Comparison of ENCODE assay signal across 20 cellular contexts in genomic region chr13:95437561-95437960, GRCh38.
"Had no signal": no experiment of that assay in that cellular context is flagged by ENCODE, and none has a peak within 500 bp of the region (broad histone marks: within the 10 kb centered on the region; RNA-seq: fewer than 3 reads in every experiment).

No MANE protein-coding gene starts in this region.

- DNase-seq: activated CD4-positive, alpha-beta memory T cell treated with anti-CD3 and anti-CD28 coated beads, Interleukin-2, amount 10 ng/mL, durations not matched to agents 7 days and 5 days; activated CD4-positive, alpha-beta T cell treated with anti-CD3 and anti-CD28 coated beads for 48 hours; activated CD4-positive, CD25-positive, alpha-beta regulatory T cell; activated naive CD4-positive, alpha-beta T cell treated with Interleukin-2 at 50 U/mL for 16 hours; activated naive CD8-positive, alpha-beta T cell treated with anti-CD3 and anti-CD28 coated beads, Interleukin-2, amount 10 ng/mL, durations not matched to agents 7 days and 5 days; activated T-cell treated with anti-CD3 and anti-CD28 coated beads, Interleukin-2, amount 50 U/mL, for 1 hour; anterior cingulate cortex; central memory CD4-positive, alpha-beta T cell; dorsolateral prefrontal cortex; foreskin melanocyte; immature natural killer cell; natural killer cell; posterior cingulate gyrus; retina; stimulated activated CD4-positive, alpha-beta T cell treated with anti-CD3 and anti-CD28 coated beads, Interleukin-2, amount 100 ng/mL, for 24 hours; stimulated activated naive CD4-positive, alpha-beta T cell treated with Interleukin-2 at 50 U/mL for 16 hours; T-helper 2 cell; thyroid gland had no signal

- H3K9me3 ChIP-seq: thyroid gland had no signal

- H3K4me3 ChIP-seq: dorsolateral prefrontal cortex, thyroid gland had no signal

- H3K36me3 Mint-ChIP-seq: activated naive CD8-positive, alpha-beta T cell treated with anti-CD3 and anti-CD28 coated beads, Interleukin-2, amount 10 ng/mL, durations not matched to agents 7 days and 5 days; brain; immature natural killer cell; natural killer cell had no signal

- H3K4me3 Mint-ChIP-seq: activated CD4-positive, alpha-beta memory T cell treated with anti-CD3 and anti-CD28 coated beads, Interleukin-2, amount 10 ng/mL, durations not matched to agents 7 days and 5 days; activated naive CD8-positive, alpha-beta T cell treated with anti-CD3 and anti-CD28 coated beads, Interleukin-2, amount 10 ng/mL, durations not matched to agents 7 days and 5 days; activated T-helper 17 cell treated with anti-CD3 and anti-CD28 coated beads, Interleukin-2, amount 50 U/mL, for 72 hours; brain; immature natural killer cell; natural killer cell had no signal

- ATAC-seq: activated T-helper 17 cell treated with anti-CD3 and anti-CD28 coated beads, Interleukin-2, amount 50 U/mL, for 72 hours; natural killer cell had no signal

- H3K27ac Mint-ChIP-seq: activated CD4-positive, alpha-beta memory T cell treated with anti-CD3 and anti-CD28 coated beads, Interleukin-2, amount 10 ng/mL, durations not matched to agents 7 days and 5 days; activated naive CD8-positive, alpha-beta T cell treated with anti-CD3 and anti-CD28 coated beads, Interleukin-2, amount 10 ng/mL, durations not matched to agents 7 days and 5 days; activated T-helper 17 cell treated with anti-CD3 and anti-CD28 coated beads, Interleukin-2, amount 50 U/mL, for 72 hours; brain; immature natural killer cell; natural killer cell had no signal

- H3K4me1 ChIP-seq: thyroid gland had no signal

- H3K27me3 ChIP-seq: dorsolateral prefrontal cortex, thyroid gland had no signal

- H3K27me3 Mint-ChIP-seq: activated CD4-positive, alpha-beta memory T cell treated with anti-CD3 and anti-CD28 coated beads, Interleukin-2, amount 10 ng/mL, durations not matched to agents 7 days and 5 days; activated T-helper 17 cell treated with anti-CD3 and anti-CD28 coated beads, Interleukin-2, amount 50 U/mL, for 72 hours; brain had no signal

- H3K9me3 Mint-ChIP-seq: activated CD4-positive, alpha-beta memory T cell treated with anti-CD3 and anti-CD28 coated beads, Interleukin-2, amount 10 ng/mL, durations not matched to agents 7 days and 5 days; activated naive CD8-positive, alpha-beta T cell treated with anti-CD3 and anti-CD28 coated beads, Interleukin-2, amount 10 ng/mL, durations not matched to agents 7 days and 5 days; activated T-helper 17 cell treated with anti-CD3 and anti-CD28 coated beads, Interleukin-2, amount 50 U/mL, for 72 hours; brain; immature natural killer cell; natural killer cell had no signal

- H3K27ac ChIP-seq: dorsolateral prefrontal cortex, thyroid gland had no signal

- H3K4me1 Mint-ChIP-seq: activated CD4-positive, alpha-beta memory T cell treated with anti-CD3 and anti-CD28 coated beads, Interleukin-2, amount 10 ng/mL, durations not matched to agents 7 days and 5 days; activated naive CD8-positive, alpha-beta T cell treated with anti-CD3 and anti-CD28 coated beads, Interleukin-2, amount 10 ng/mL, durations not matched to agents 7 days and 5 days; brain; immature natural killer cell; natural killer cell had no signal

- H3K36me3 ChIP-seq: thyroid gland had no signal
